Comparison of ENCODE assay signal across 15 cellular contexts in the genomic region with DNA sequence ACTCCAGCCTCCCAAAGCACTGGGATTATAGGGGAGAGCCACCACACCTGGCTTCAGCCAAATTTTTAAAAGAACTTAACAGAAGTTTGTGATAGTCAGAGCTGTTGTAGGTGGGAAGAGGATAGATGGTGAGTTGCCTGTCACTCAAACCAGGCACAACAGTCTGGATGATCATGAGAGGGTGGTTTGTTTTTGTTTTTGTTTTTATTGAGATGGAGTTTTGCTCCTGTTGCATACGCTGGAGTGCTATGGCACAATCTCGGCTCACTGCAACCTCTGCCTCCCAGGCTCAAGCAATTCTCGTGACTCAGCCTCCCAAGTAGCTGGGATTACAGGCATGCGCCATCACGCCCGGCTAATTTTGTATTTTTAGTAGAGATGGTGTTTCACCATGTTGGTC. TPM values are rescaled to one million over a fixed set of nuclear protein-coding genes. Genes with fewer than 3 reads are reported as not detected.
"Had no signal": no experiment of that assay in that cellular context is flagged by ENCODE, and none has a peak within 500 bp of the region (broad histone marks: within the 10 kb centered on the region; RNA-seq: fewer than 3 reads in every experiment).

No MANE protein-coding gene starts in this region.

RNA-seq across cellular contexts. Expression of a gene that starts 1.9 kb away (rescaled TPM):
- total RNA-seq: liver; lower lobe of right lung; mammary epithelial cell; naive thymus-derived CD8-positive, alpha-beta T cell; neural crest cell; pancreas; prostate gland; spleen; temporal lobe; vagina had no signal
- polyA plus RNA-seq: mammary epithelial cell; naive thymus-derived CD8-positive, alpha-beta T cell had no signal

RNA-seq across cellular contexts. Expression of a gene that starts 39.6 kb away (rescaled TPM):
- total RNA-seq: kidney; mammary epithelial cell; naive thymus-derived CD8-positive, alpha-beta T cell; neural crest cell; osteoblast; prostate gland; right cardiac atrium; temporal lobe; tibial nerve; urinary bladder; vagina had no signal
- polyA plus RNA-seq: mammary epithelial cell; naive thymus-derived CD8-positive, alpha-beta T cell; pancreas; right cardiac atrium; urinary bladder had no signal
